In the genomic region with DNA sequence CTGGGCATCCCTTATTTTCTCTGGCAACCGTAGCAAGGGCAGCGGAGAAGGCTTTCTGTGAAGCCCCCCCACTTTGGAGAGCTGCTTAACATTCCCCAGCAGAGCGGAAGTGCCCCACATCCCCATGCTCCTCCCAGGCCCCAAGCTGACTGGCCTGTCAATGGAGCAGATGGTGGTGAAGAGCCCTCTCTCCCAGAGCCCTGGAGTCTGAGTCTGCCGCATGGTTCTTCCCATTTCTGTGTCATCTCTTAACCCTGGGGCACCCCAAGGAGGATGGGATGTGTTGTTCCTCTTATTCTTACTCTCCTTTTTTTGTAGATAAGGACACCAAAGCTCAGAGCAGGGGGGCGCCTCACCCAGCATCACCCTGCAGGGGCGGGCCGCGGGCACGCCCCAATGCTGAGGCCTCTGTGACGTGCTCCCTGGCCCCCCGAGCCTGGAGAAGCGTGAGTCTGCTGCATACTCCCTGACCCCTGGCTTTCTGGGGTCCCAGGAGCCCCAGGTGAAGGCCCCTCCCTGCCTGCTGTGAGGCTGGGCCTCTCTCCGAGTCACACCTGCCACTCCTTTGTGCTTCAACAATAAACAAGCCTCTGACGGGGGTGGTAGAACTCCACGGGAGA, we compare ENCODE assay signal across 14 cellular contexts. TPM values are rescaled to one million over a fixed set of nuclear protein-coding genes. Genes with fewer than 3 reads are reported as not detected.
"Had no signal": no experiment of that assay in that cellular context is flagged by ENCODE, and none has a peak within 500 bp of the region (broad histone marks: within the 10 kb centered on the region; RNA-seq: fewer than 3 reads in every experiment).

No MANE protein-coding gene starts in this region.

- H3K9me3 Mint-ChIP-seq: activated B cell treated with CpG ODN at 0.5 μM for 24 hours; activated CD4-positive, alpha-beta T cell treated with anti-CD3 and anti-CD28 coated beads, Interleukin-2, amount 10 ng/mL, durations not matched to agents 24 days and 14 days; activated naive CD4-positive, alpha-beta T cell treated with anti-CD3 and anti-CD28 coated beads, Interleukin-2, amount 10 ng/mL, durations not matched to agents 7 days and 5 days; activated T-helper 2 cell treated with anti-CD3 and anti-CD28 coated beads, Interferon-gamma antibody, Interleukin-2, Interleukin-4, amounts not matched to agents 10 μg/mL and 5 μg/mL and 100 μg/mL, durations not matched to agents 14 hours and 24 hours and 36 hours; central memory CD8-positive, alpha-beta T cell; dendritic cell treated with granulocyte-macrophage colony-stimulating factor and Interleukin-4, amounts not matched to agents 40 ng/mL and 50 ng/mL, for 4 days; effector memory CD8-positive, alpha-beta T cell had no signal

- ATAC-seq: body of pancreas; effector memory CD8-positive, alpha-beta T cell; gastroesophageal sphincter; pancreas had no signal

- H3K4me3 Mint-ChIP-seq: activated B cell treated with CpG ODN at 0.5 μM for 24 hours; activated CD4-positive, alpha-beta T cell treated with anti-CD3 and anti-CD28 coated beads, Interleukin-2, amount 10 ng/mL, durations not matched to agents 24 days and 14 days; activated naive CD4-positive, alpha-beta T cell treated with anti-CD3 and anti-CD28 coated beads, Interleukin-2, amount 10 ng/mL, durations not matched to agents 7 days and 5 days; central memory CD8-positive, alpha-beta T cell; dendritic cell treated with granulocyte-macrophage colony-stimulating factor and Interleukin-4, amounts not matched to agents 40 ng/mL and 50 ng/mL, for 4 days; effector memory CD8-positive, alpha-beta T cell had no signal

- DNase-seq: activated B cell treated with CpG ODN at 0.5 μM for 24 hours; activated CD4-positive, alpha-beta T cell treated with anti-CD3 and anti-CD28 coated beads, Interleukin-2, amount 10 ng/mL, durations not matched to agents 24 days and 14 days; activated CD8-positive, alpha-beta memory T cell treated with anti-CD3 and anti-CD28 coated beads for 24 hours; activated naive CD4-positive, alpha-beta T cell treated with anti-CD3 and anti-CD28 coated beads, Interleukin-2, amount 10 ng/mL, durations not matched to agents 7 days and 5 days; body of pancreas; effector memory CD8-positive, alpha-beta T cell; kidney glomerular epithelial cell; stimulated activated CD4-positive, alpha-beta T cell treated with anti-CD3 and anti-CD28 coated beads, Interleukin-4, amount 100 ng/mL, for 4 hours; thyroid gland had no signal

- H3K36me3 Mint-ChIP-seq: activated naive CD4-positive, alpha-beta T cell treated with anti-CD3 and anti-CD28 coated beads, Interleukin-2, amount 10 ng/mL, durations not matched to agents 7 days and 5 days had no signal

- H3K27me3 Mint-ChIP-seq: activated CD4-positive, alpha-beta T cell treated with anti-CD3 and anti-CD28 coated beads, Interleukin-2, amount 10 ng/mL, durations not matched to agents 24 days and 14 days had no signal

- H3K27ac Mint-ChIP-seq: activated B cell treated with CpG ODN at 0.5 μM for 24 hours; activated CD4-positive, alpha-beta T cell treated with anti-CD3 and anti-CD28 coated beads, Interleukin-2, amount 10 ng/mL, durations not matched to agents 24 days and 14 days; activated naive CD4-positive, alpha-beta T cell treated with anti-CD3 and anti-CD28 coated beads, Interleukin-2, amount 10 ng/mL, durations not matched to agents 7 days and 5 days; activated T-helper 2 cell treated with anti-CD3 and anti-CD28 coated beads, Interferon-gamma antibody, Interleukin-2, Interleukin-4, amounts not matched to agents 10 μg/mL and 5 μg/mL and 100 μg/mL, durations not matched to agents 14 hours and 24 hours and 36 hours; dendritic cell treated with granulocyte-macrophage colony-stimulating factor and Interleukin-4, amounts not matched to agents 40 ng/mL and 50 ng/mL, for 4 days; effector memory CD8-positive, alpha-beta T cell had no signal

- H3K4me1 Mint-ChIP-seq: activated B cell treated with CpG ODN at 0.5 μM for 24 hours; activated CD4-positive, alpha-beta T cell treated with anti-CD3 and anti-CD28 coated beads, Interleukin-2, amount 10 ng/mL, durations not matched to agents 24 days and 14 days; activated naive CD4-positive, alpha-beta T cell treated with anti-CD3 and anti-CD28 coated beads, Interleukin-2, amount 10 ng/mL, durations not matched to agents 7 days and 5 days; central memory CD8-positive, alpha-beta T cell had no signal

RNA-seq across cellular contexts. Expression of a gene that starts 35.9 kb away (rescaled TPM):
- total RNA-seq: activated B cell treated with CpG ODN at 0.5 μM for 24 hours; activated CD4-positive, alpha-beta T cell treated with anti-CD3 and anti-CD28 coated beads, Interleukin-2, amount 10 ng/mL, durations not matched to agents 24 days and 14 days; activated T-helper 2 cell treated with anti-CD3 and anti-CD28 coated beads, Interferon-gamma antibody, Interleukin-2, Interleukin-4, amounts not matched to agents 10 μg/mL and 5 μg/mL and 100 μg/mL, durations not matched to agents 14 hours and 24 hours and 36 hours had no signal
